ENCODE assay signal across 23 cellular contexts in the genomic region with DNA sequence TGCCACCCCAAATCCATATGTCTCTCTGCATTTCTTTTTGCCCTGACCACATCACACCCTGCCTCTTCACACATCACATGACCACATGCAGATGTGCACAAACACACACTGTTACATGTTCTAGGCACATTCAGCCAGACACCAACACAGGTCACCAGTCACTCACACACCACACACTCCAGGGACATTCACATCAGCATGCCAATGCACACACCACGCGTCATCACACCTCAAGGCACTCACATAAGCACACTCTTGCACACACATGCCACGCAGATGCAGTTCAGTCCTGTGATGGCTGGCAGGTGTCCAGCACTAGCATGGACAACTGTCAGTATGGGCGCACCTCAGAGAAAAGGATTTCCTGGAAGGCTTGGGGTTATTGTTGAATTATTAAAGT.
DNase-seq lines count a peak whose midpoint lies in the region; ATAC-seq, FAIRE-seq and TF ChIP-seq lines count a peak whose summit lies in the region.
"Had no signal": no experiment of that assay in that cellular context is flagged by ENCODE, and none has a peak within 500 bp of the region (broad histone marks: within the 10 kb centered on the region; RNA-seq: fewer than 3 reads in every experiment).

No MANE protein-coding gene starts in this region.

- no peak overlapping the region for H4K5ac ChIP-seq in H1 (ENCODE audit: insufficient read length, low read depth, low read length)

- no peak overlapping the region for H3K14ac ChIP-seq in H1 (ENCODE audit: insufficient read length)

- no peak overlapping the region for H3K56ac ChIP-seq in H1 (replicated peaks; ENCODE audit: insufficient read length, low read depth, low read length)

- no peak overlapping the region for H4K91ac ChIP-seq in H1 (replicated peaks; ENCODE audit: insufficient read length, low read length)

- 0 out of 2 replicates have a peak overlapping the region, but pooled peaks have one; percentile 81 for H2BK15ac ChIP-seq in H1 (ENCODE audit: low read length)

- peak overlapping the region; percentile 7 for H2AK5ac ChIP-seq in H1 (ENCODE audit: low read depth, low read length)

- peaks cover 0 to 6% of the 10 kb centered on the region in 2 experiments for H4K20me1 ChIP-seq in H1 (replicated peaks in 1 of 2; ENCODE audit: control insufficient read depth in 1 of 2, insufficient read depth in 2 of 2, low read length in 2 of 2)

- 92% methylated on average over 4 of the region's 4 CpGs; no CpG with 5 or more reads in 1 of the 2 experiments for WGBS in H1 (ENCODE audit: extremely low coverage in 1 of 2, insufficient coverage in 1 of 2, insufficient read length in 1 of 2, insufficient replicate concordance in 2 of 2, low coverage in 1 of 2, low lambda C conversion rate in 2 of 2, missing lambda C conversion rate in 1 of 2), 2 experiments

- no peaks in the 10 kb centered on the region for H3K79me1 ChIP-seq in H1 (ENCODE audit: low read depth, low read length)

- H3K4me2 ChIP-seq in H1 (ENCODE audit: insufficient read depth in 1 of 2, low read depth in 2 of 2, low read length in 2 of 2), result no peak overlapping the region

- CTCF ChIA-PET in H1 (lab: Charles Lee; ENCODE audit: partially characterized antibody) (interaction anchor here (0.8 kb wide), 1 partner anchor 88 kb away, joined by 3 read pairs; no protein-coding TSS in a partner anchor), RWPE1 (lab: Yijun Ruan, JAX) (no interaction called here)

- no peaks in the 10 kb centered on the region for H3K9me3 ChIP-seq in H1 (ENCODE audit: insufficient read depth in 2 of 2, low read depth in 1 of 2, low read length in 1 of 2)
- H3K9me3 ChIP-seq: MG63 had no signal

- no peak overlapping the region for H4K8ac ChIP-seq in H1 (ENCODE audit: extremely low read depth, insufficient read depth, low read length)

- POLR2A ChIA-PET in H1 (lab: Charles Lee; ENCODE audit: partially characterized antibody), result no interaction called here
- POLR2A ChIA-PET in RWPE1 (lab: Yijun Ruan, JAX; ENCODE audit: low non-redundant PET), result no interaction called here

- no peak overlapping the region for H2BK20ac ChIP-seq in H1 (ENCODE audit: low read length)

- no peak overlapping the region for H3K23ac ChIP-seq in H1 (ENCODE audit: insufficient read length)

- no peak overlapping the region for H3K18ac ChIP-seq in H1 (ENCODE audit: extremely low read depth, low read length)

- H3K9ac ChIP-seq in H1 (replicated peaks in 1 of 4; ENCODE audit: extremely low read depth in 1 of 4, low read depth in 3 of 4, low read length in 3 of 4), result no peak overlapping the region

- H3K23me2 ChIP-seq in H1 (ENCODE audit: low read depth, low read length), result peaks cover 3% of the 10 kb centered on the region; the same call in 1 of the 2 replicates

- H3K4me1 ChIP-seq in H1 (replicated peaks in 1 of 4; ENCODE audit: control insufficient read depth in 3 of 4, insufficient read depth in 4 of 4, low read length in 3 of 4), result peaks cover 0 to 4% (median 1%) of the 10 kb centered on the region in 4 experiments; a peak in 3 of 7 replicates

- H3K4me3 ChIP-seq in H1 (ENCODE audit: extremely low read depth in 1 of 4, insufficient read depth in 2 of 4, low read depth in 3 of 4, low read length in 4 of 4), result no peak overlapping the region
- H3K4me3 ChIP-seq: MG63 had no signal

- H3K27ac ChIP-seq in H1 (ENCODE audit: low read depth, low read length), result no peak overlapping the region
- no peak overlapping the region for H3K27ac ChIP-seq in RWPE1
- H3K27ac ChIP-seq: HL-60 had no signal

- H3K9me3 Mint-ChIP-seq in stimulated activated effector memory CD8-positive, alpha-beta T cell treated with anti-CD3 and anti-CD28 coated beads, Interleukin-12 subunit alpha, Interleukin-12 subunit beta, amount 100 ng/mL, for 72 hours, result peaks cover 3% of the 10 kb centered on the region

- DNase-seq in GM10266 (ENCODE audit: extremely low spot score) (peak; percentile 1), GM20000 (ENCODE audit: low spot score) (peak; percentile 1), H1 (ENCODE audit: low read depth in 1 of 2, low spot score in 2 of 2) (no peak), RWPE1 (ENCODE audit: low spot score) (no peak), erythroblast (lab: John Stamatoyannopoulos, UW) (no peak)
- DNase-seq in stimulated activated effector memory CD8-positive, alpha-beta T cell treated with anti-CD3 and anti-CD28 coated beads, Interleukin-12 subunit alpha, Interleukin-12 subunit beta, amount 100 ng/mL, for 72 hours (ENCODE audit: low spot score in 2 of 2), result no peak
- DNase-seq: Calu3, DMS79 treated with DMSO at 0.1 percent for 48 hours, GF-D8, MG63, NCI-H1105 treated with DMSO at 0.1 percent for 48 hours, NCI-H146, NCI-H1930, NCI-H2107, NCI-H446, NCI-H524 treated with DMSO at 0.1 percent for 48 hours, NCI-H774 had no signal

- ATAC-seq in stimulated activated effector memory CD8-positive, alpha-beta T cell treated with anti-CD3 and anti-CD28 coated beads, Interleukin-12 subunit alpha, Interleukin-12 subunit beta, amount 100 ng/mL, for 72 hours, result peak; percentile 4
- no peak for ATAC-seq in GM19328 (IDR thresholded peaks at IDR 0.05; ENCODE audit: unreplicated experiment)
- ATAC-seq: HCT116 had no signal

- H3K36me3 Mint-ChIP-seq in stimulated activated effector memory CD8-positive, alpha-beta T cell treated with anti-CD3 and anti-CD28 coated beads, Interleukin-12 subunit alpha, Interleukin-12 subunit beta, amount 100 ng/mL, for 72 hours, result no peaks in the 10 kb centered on the region

- H2BK5ac ChIP-seq in H1 (ENCODE audit: low read depth, low read length), result no peak overlapping the region; the same call in 1 of the 2 replicates

- TF ChIP-seq EP300 in H1 (IDR thresholded peaks at IDR 0.05; ENCODE audit: borderline replicate concordance in 1 of 2, low read depth in 2 of 2, low read length in 2 of 2), result no peak

- TF ChIP-seq POLR2A in H1 (IDR thresholded peaks at IDR 0.05; ENCODE audit: control extremely low read depth in 1 of 2, low read depth in 2 of 2, low read length in 2 of 2), result no peak
- no peak for TF ChIP-seq POLR2A in erythroblast (IDR thresholded peaks at IDR 0.05; ENCODE audit: low read length)

- H2AFZ ChIP-seq in H1 (ENCODE audit: low read length), result no peak overlapping the region

- H3K27me3 ChIP-seq in H1 (replicated peaks in 1 of 4; ENCODE audit: control insufficient read depth in 3 of 4, extremely low read depth in 1 of 4, insufficient read depth in 3 of 4, low read length in 3 of 4), result no peaks in the 10 kb centered on the region
- H3K27me3 ChIP-seq: MG63 had no signal

- no peaks in the 10 kb centered on the region for H3K4me1 Mint-ChIP-seq in stimulated activated effector memory CD8-positive, alpha-beta T cell treated with anti-CD3 and anti-CD28 coated beads, Interleukin-12 subunit alpha, Interleukin-12 subunit beta, amount 100 ng/mL, for 72 hours
- H3K4me1 Mint-ChIP-seq: B cell had no signal

- no peaks in the 10 kb centered on the region for H3K79me2 ChIP-seq in H1 (ENCODE audit: control insufficient read depth in 1 of 2, insufficient read depth in 2 of 2, low read length in 2 of 2)

- H3K4me3 Mint-ChIP-seq in stimulated activated effector memory CD8-positive, alpha-beta T cell treated with anti-CD3 and anti-CD28 coated beads, Interleukin-12 subunit alpha, Interleukin-12 subunit beta, amount 100 ng/mL, for 72 hours, result no peak overlapping the region
- H3K4me3 Mint-ChIP-seq: B cell had no signal

- no peak overlapping the region for H2BK120ac ChIP-seq in H1 (replicated peaks; ENCODE audit: low read depth, low read length)

- no peak for TF ChIP-seq RAD21 in H1 (IDR thresholded peaks at IDR 0.05 in 1 of 2, conservative IDR thresholded peaks at IDR 0.05 in 1 of 2; ENCODE audit: low read depth in 2 of 2, low read length in 2 of 2)

- peak overlapping the region; percentile 62 for H3K4ac ChIP-seq in H1 (replicated peaks; ENCODE audit: insufficient read length, low read depth, low read length)

- no peak overlapping the region for H2BK12ac ChIP-seq in H1 (ENCODE audit: low read depth, low read length)

- H3K27ac Mint-ChIP-seq in stimulated activated effector memory CD8-positive, alpha-beta T cell treated with anti-CD3 and anti-CD28 coated beads, Interleukin-12 subunit alpha, Interleukin-12 subunit beta, amount 100 ng/mL, for 72 hours, result no peak overlapping the region
- H3K27ac Mint-ChIP-seq: B cell had no signal

- TF ChIP-seq CTCF in GM10266 (IDR thresholded peaks at IDR 0.05; ENCODE audit: control insufficient read depth, insufficient read depth, low read depth, missing control alignments) (no peak), GM20000 (IDR thresholded peaks at IDR 0.05; ENCODE audit: extremely low read depth, missing control alignments) (no peak), H1 (IDR thresholded peaks at IDR 0.05; ENCODE audit: control extremely low read depth in 1 of 3, insufficient read depth in 1 of 3, low read depth in 1 of 3, low read length in 3 of 3) (no peak), RWPE1 (conservative IDR thresholded peaks at IDR 0.05; ENCODE audit: low read depth) (no peak)

- no peaks in the 10 kb centered on the region for H3K36me3 ChIP-seq in H1 (ENCODE audit: control insufficient read depth in 2 of 4, insufficient read depth in 4 of 4, low read length in 3 of 4)
- H3K36me3 ChIP-seq: MG63 had no signal

- no peak for FAIRE-seq in H1 (lab: Jason Lieb, UNC)
- FAIRE-seq: GM12892, RCC 7860 had no signal

TF ChIP-seq in H1, 55 proteins besides CTCF, POLR2A, EP300 and RAD21 (continues in another document):
- TF ChIP-seq CREB1 (IDR thresholded peaks at IDR 0.05), result no peak
- TF ChIP-seq, protein P1, sequence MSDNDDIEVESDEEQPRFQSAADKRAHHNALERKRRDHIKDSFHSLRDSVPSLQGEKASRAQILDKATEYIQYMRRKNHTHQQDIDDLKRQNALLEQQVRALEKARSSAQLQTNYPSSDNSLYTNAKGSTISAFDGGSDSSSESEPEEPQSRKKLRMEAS (IDR thresholded peaks at IDR 0.05), result no peak
- no peak for TF ChIP-seq CEBPB (IDR thresholded peaks at IDR 0.05; ENCODE audit: low read depth, low read length)
- no peak for TF ChIP-seq NRF1 (IDR thresholded peaks at IDR 0.05; ENCODE audit: low read depth, low read length)
- TF ChIP-seq TBP (IDR thresholded peaks at IDR 0.05; ENCODE audit: low read depth, low read length), result no peak
- no peak for TF ChIP-seq SP4 (IDR thresholded peaks at IDR 0.05; ENCODE audit: low read length)
- no peak for TF ChIP-seq EZH2 (IDR thresholded peaks at IDR 0.05; ENCODE audit: low read depth, low read length, severe bottlenecking)
- no peak for TF ChIP-seq MAFK (IDR thresholded peaks at IDR 0.05; ENCODE audit: low read depth, low read length)
- TF ChIP-seq, protein P2, sequence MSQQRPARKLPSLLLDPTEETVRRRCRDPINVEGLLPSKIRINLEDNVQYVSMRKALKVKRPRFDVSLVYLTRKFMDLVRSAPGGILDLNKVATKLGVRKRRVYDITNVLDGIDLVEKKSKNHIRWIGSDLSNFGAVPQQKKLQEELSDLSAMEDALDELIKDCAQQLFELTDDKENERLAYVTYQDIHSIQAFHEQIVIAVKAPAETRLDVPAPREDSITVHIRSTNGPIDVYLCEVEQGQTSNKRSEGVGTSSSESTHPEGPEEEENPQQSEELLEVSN (IDR thresholded peaks at IDR 0.05), result no peak
- no peak for TF ChIP-seq POLR2AphosphoS5 (IDR thresholded peaks at IDR 0.05; ENCODE audit: low read depth, low read length)
- TF ChIP-seq JUND (IDR thresholded peaks at IDR 0.05; ENCODE audit: low read length), result no peak
- no peak for TF ChIP-seq CBX8 (IDR thresholded peaks at IDR 0.05; ENCODE audit: borderline replicate concordance, low read depth, low read length)

Comparison
In these comparisons a context has a peak if more than half of its experiments do, and no peak if none do; other contexts are left out.
1. DNase-seq: peak in GM10266 (single experiment) and GM20000 (single experiment); none in H1 (0 of 2), stimulated activated effector memory CD8-positive, alpha-beta T cell treated with anti-CD3 and anti-CD28 coated beads, Interleukin-12 subunit alpha, Interleukin-12 subunit beta, amount 100 ng/mL, for 72 hours (0 of 2), RWPE1 (single experiment) and erythroblast (0 of 2).